ENCODE assay signal across 1 cellular context in genomic region chr22:39469326-39469680, GRCh38.
A peak's percentile ranks its signal among the peaks of the same experiment; 100 is the strongest.
TF ChIP-seq lines count a peak whose summit lies in the region.

No MANE protein-coding gene starts in this region.

TF ChIP-seq in HepG2, 621 proteins besides CTCF, POLR2A, EP300 and RAD21:
- TF ChIP-seq GLMP (CRISPR knock-in tag; IDR thresholded peaks at IDR 0.05; ENCODE audit: borderline replicate concordance), result no peak
- no peak for TF ChIP-seq ZC3H13 (CRISPR knock-in tag; IDR thresholded peaks at IDR 0.05)
- 0 out of 2 replicates have a peak, but pooled peaks have one; percentile 1 for TF ChIP-seq NFKB2 (CRISPR knock-in tag; IDR thresholded peaks at IDR 0.05; ENCODE audit: borderline replicate concordance)
